ENCODE assay signal across 17 cellular contexts in genomic region chr4:187158003-187158402, GRCh38.
DNase-seq lines count a peak whose midpoint lies in the region; ATAC-seq and TF ChIP-seq lines count a peak whose summit lies in the region.
"Had no signal": no experiment of that assay in that cellular context is flagged by ENCODE, and none has a peak within 500 bp of the region (broad histone marks: within the 10 kb centered on the region; RNA-seq: fewer than 3 reads in every experiment).

No MANE protein-coding gene starts in this region.

- no peak overlapping the region for H3K4me3 Mint-ChIP-seq in neural progenitor cell
- H3K4me3 Mint-ChIP-seq: CD8-positive, alpha-beta memory T cell; H9 had no signal

- H3K9me3 ChIP-seq in neural progenitor cell (ENCODE audit: low read depth) (no peaks in the 10 kb centered on the region), tibial artery (no peaks in the 10 kb centered on the region)
- H3K9me3 ChIP-seq: Caco-2 had no signal

- ATAC-seq in HG03432 (IDR thresholded peaks at IDR 0.05; ENCODE audit: unreplicated experiment): no peak
- ATAC-seq: HepG2 had no signal

- CTCF ChIA-PET in GM10248 (lab: Yijun Ruan, JAX): no interaction called here

- no peak overlapping the region for H3K4me2 ChIP-seq in neural progenitor cell
- H3K4me2 ChIP-seq: BLaER1 had no signal

- H3K27ac Mint-ChIP-seq in neural progenitor cell: no peak overlapping the region
- H3K27ac Mint-ChIP-seq: CD8-positive, alpha-beta memory T cell; H9 had no signal

- H3K36me3 ChIP-seq in neural progenitor cell (peaks cover 4% of the 10 kb centered on the region), tibial artery (no peaks in the 10 kb centered on the region)
- H3K36me3 ChIP-seq: BLaER1 had no signal

- H4K20me1 ChIP-seq in neural progenitor cell (ENCODE audit: low read depth): no peaks in the 10 kb centered on the region
- H4K20me1 ChIP-seq: BLaER1 had no signal

- H3K36me3 Mint-ChIP-seq in neural progenitor cell: no peaks in the 10 kb centered on the region
- H3K36me3 Mint-ChIP-seq: CD8-positive, alpha-beta memory T cell had no signal

- no peak overlapping the region for H3K9ac ChIP-seq in neural progenitor cell
- H3K9ac ChIP-seq: BLaER1 had no signal

- H3F3A ChIP-seq in neural progenitor cell (ENCODE audit: low read depth): no peaks in the 10 kb centered on the region

- no peak overlapping the region for H3K27ac ChIP-seq in neural progenitor cell
- no peak overlapping the region for H3K27ac ChIP-seq in tibial artery
- H3K27ac ChIP-seq: 22Rv1, BLaER1 had no signal

- DNase-seq in AG08396 (ENCODE audit: low spot score) (peak; percentile 9), fibroblast of gingiva (ENCODE audit: low read depth) (peak; percentile 30), neural progenitor cell (ENCODE audit: low spot score) (no peak), tibial artery (peak; percentile 45 to 65), NCI-H2227 treated with DMSO at 0.1 percent for 48 hours (lab: John Stamatoyannopoulos, UW) (no peak), GM10248 (ENCODE audit: extremely low spot score) (no peak)
- DNase-seq: AML-193; Caco-2; CD8-positive, alpha-beta memory T cell; DND-41; GDM1; GOT3; H9 had no signal

- H3K4me1 ChIP-seq in neural progenitor cell (no peaks in the 10 kb centered on the region), tibial artery (no peaks in the 10 kb centered on the region)
- H3K4me1 ChIP-seq: BLaER1, Caco-2 had no signal

- H3K4me3 ChIP-seq in neural progenitor cell: no peak overlapping the region
- H3K4me3 ChIP-seq in tibial artery: no peak overlapping the region
- H3K4me3 ChIP-seq: BLaER1 had no signal

- peak overlapping the region; percentile 19 for H2AFZ ChIP-seq in neural progenitor cell (replicated peaks)

- no peaks in the 10 kb centered on the region for H3K27me3 Mint-ChIP-seq in neural progenitor cell (ENCODE audit: insufficient read depth, low read depth)
- H3K27me3 Mint-ChIP-seq: CD8-positive, alpha-beta memory T cell had no signal

- TF ChIP-seq CTCF in neural progenitor cell (IDR thresholded peaks at IDR 0.05) (no peak), tibial artery (IDR thresholded peaks at IDR 0.05) (no peak), GM10248 (IDR thresholded peaks at IDR 0.05; ENCODE audit: control extremely low read depth, extremely low read depth, low read depth, missing control alignments) (no peak)

- intact Hi-C loops in tibial artery (cut with DNase I; ENCODE audit: low total_unique reads): no loop called here

- peaks cover 11% of the 10 kb centered on the region for H3K4me1 Mint-ChIP-seq in neural progenitor cell
- H3K4me1 Mint-ChIP-seq: CD8-positive, alpha-beta memory T cell; H9 had no signal

- no peaks in the 10 kb centered on the region for H3K79me2 ChIP-seq in neural progenitor cell (ENCODE audit: low read depth)

- peaks cover 12% of the 10 kb centered on the region for H3K9me3 Mint-ChIP-seq in neural progenitor cell

- POLR2A ChIA-PET in GM10248 (lab: Yijun Ruan, JAX): no interaction called here

- H3K27me3 ChIP-seq in neural progenitor cell (no peaks in the 10 kb centered on the region), tibial artery (no peaks in the 10 kb centered on the region)
- H3K27me3 ChIP-seq: BLaER1 had no signal

Comparison
In these comparisons a context has a peak if more than half of its experiments do, and no peak if none do; other contexts are left out.
1. DNase-seq: peak in AG08396 (single experiment), fibroblast of gingiva (single experiment) and tibial artery (2 of 2); none in neural progenitor cell (single experiment), NCI-H2227 treated with DMSO at 0.1 percent for 48 hours (single experiment) and GM10248 (single experiment).